ENCODE assay signal across 1 cellular context in the genomic region with DNA sequence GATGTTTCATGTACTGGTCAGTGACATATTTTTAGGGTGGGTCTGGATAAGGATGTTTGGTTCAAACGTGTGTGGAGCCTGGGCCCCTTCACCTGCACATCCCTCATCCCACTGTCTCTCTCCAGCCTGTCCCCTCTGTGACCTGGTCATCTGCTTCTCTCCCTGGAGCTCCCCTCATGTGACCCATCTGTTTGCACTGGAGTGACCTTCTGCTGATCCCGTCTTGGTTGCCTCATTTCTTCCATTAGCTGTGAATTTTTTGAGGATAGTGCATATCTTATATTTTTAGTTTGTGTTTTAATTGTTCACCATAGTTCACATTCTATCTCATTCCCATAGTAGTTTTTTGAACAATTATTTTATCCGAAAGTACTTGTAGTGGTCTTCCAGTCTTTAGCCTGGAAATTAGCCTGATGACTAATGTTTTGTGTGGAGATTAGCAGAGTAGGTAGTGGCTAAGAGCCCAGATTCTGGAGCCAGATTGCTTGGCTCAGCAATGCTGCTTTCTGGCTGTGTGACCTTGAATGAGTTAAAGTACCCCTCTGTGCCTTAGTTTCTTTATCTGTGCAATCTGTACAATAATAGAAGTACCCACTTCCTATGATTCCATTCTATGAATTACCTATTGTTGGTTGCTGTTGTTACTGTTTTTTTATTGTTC.
TF ChIP-seq lines count a peak whose summit lies in the region.

No MANE protein-coding gene starts in this region.

TF ChIP-seq in HepG2, 621 proteins besides CTCF, POLR2A, EP300 and RAD21 (continued from another document and continues in another):
- TF ChIP-seq ZNF142 (CRISPR knock-in tag; IDR thresholded peaks at IDR 0.05): no peak
- no peak for TF ChIP-seq ASH2L (IDR thresholded peaks at IDR 0.05; ENCODE audit: insufficient read length, low read depth, low read length)
- TF ChIP-seq, protein P1, sequence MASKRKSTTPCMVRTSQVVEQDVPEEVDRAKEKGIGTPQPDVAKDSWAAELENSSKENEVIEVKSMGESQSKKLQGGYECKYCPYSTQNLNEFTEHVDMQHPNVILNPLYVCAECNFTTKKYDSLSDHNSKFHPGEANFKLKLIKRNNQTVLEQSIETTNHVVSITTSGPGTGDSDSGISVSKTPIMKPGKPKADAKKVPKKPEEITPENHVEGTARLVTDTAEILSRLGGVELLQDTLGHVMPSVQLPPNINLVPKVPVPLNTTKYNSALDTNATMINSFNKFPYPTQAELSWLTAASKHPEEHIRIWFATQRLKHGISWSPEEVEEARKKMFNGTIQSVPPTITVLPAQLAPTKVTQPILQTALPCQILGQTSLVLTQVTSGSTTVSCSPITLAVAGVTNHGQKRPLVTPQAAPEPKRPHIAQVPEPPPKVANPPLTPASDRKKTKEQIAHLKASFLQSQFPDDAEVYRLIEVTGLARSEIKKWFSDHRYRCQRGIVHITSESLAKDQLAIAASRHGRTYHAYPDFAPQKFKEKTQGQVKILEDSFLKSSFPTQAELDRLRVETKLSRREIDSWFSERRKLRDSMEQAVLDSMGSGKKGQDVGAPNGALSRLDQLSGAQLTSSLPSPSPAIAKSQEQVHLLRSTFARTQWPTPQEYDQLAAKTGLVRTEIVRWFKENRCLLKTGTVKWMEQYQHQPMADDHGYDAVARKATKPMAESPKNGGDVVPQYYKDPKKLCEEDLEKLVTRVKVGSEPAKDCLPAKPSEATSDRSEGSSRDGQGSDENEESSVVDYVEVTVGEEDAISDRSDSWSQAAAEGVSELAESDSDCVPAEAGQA (IDR thresholded peaks at IDR 0.05; ENCODE audit: low read depth): no peak
- TF ChIP-seq, protein P1 (CRISPR knock-in tag; IDR thresholded peaks at IDR 0.05; ENCODE audit: borderline replicate concordance): no peak
- no peak for TF ChIP-seq GTF3A (CRISPR knock-in tag; conservative IDR thresholded peaks at IDR 0.05)
- TF ChIP-seq, protein P2, sequence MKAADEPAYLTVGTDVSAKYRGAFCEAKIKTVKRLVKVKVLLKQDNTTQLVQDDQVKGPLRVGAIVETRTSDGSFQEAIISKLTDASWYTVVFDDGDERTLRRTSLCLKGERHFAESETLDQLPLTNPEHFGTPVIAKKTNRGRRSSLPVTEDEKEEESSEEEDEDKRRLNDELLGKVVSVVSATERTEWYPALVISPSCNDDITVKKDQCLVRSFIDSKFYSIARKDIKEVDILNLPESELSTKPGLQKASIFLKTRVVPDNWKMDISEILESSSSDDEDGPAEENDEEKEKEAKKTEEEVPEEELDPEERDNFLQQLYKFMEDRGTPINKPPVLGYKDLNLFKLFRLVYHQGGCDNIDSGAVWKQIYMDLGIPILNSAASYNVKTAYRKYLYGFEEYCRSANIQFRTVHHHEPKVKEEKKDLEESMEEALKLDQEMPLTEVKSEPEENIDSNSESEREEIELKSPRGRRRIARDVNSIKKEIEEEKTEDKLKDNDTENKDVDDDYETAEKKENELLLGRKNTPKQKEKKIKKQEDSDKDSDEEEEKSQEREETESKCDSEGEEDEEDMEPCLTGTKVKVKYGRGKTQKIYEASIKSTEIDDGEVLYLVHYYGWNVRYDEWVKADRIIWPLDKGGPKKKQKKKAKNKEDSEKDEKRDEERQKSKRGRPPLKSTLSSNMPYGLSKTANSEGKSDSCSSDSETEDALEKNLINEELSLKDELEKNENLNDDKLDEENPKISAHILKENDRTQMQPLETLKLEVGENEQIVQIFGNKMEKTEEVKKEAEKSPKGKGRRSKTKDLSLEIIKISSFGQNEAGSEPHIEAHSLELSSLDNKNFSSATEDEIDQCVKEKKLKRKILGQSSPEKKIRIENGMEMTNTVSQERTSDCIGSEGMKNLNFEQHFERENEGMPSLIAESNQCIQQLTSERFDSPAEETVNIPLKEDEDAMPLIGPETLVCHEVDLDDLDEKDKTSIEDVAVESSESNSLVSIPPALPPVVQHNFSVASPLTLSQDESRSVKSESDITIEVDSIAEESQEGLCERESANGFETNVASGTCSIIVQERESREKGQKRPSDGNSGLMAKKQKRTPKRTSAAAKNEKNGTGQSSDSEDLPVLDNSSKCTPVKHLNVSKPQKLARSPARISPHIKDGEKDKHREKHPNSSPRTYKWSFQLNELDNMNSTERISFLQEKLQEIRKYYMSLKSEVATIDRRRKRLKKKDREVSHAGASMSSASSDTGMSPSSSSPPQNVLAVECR (CRISPR knock-in tag; IDR thresholded peaks at IDR 0.05; ENCODE audit: borderline replicate concordance): no peak
- no peak for TF ChIP-seq SALL1 (CRISPR knock-in tag; IDR thresholded peaks at IDR 0.05)
- no peak for TF ChIP-seq NR1H2 (CRISPR knock-in tag; IDR thresholded peaks at IDR 0.05; ENCODE audit: borderline replicate concordance, low read depth)
- no peak for TF ChIP-seq CC2D1A (CRISPR knock-in tag; IDR thresholded peaks at IDR 0.05)
- TF ChIP-seq ZNF512B (CRISPR knock-in tag; IDR thresholded peaks at IDR 0.05; ENCODE audit: borderline replicate concordance): no peak
- TF ChIP-seq, protein P3, sequence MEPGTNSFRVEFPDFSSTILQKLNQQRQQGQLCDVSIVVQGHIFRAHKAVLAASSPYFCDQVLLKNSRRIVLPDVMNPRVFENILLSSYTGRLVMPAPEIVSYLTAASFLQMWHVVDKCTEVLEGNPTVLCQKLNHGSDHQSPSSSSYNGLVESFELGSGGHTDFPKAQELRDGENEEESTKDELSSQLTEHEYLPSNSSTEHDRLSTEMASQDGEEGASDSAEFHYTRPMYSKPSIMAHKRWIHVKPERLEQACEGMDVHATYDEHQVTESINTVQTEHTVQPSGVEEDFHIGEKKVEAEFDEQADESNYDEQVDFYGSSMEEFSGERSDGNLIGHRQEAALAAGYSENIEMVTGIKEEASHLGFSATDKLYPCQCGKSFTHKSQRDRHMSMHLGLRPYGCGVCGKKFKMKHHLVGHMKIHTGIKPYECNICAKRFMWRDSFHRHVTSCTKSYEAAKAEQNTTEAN (CRISPR knock-in tag; conservative IDR thresholded peaks at IDR 0.05): no peak
- TF ChIP-seq ZNF720 (CRISPR knock-in tag; IDR thresholded peaks at IDR 0.05): no peak
- no peak for TF ChIP-seq ZMAT3 (CRISPR knock-in tag; conservative IDR thresholded peaks at IDR 0.05)
- TF ChIP-seq DMAP1 (CRISPR knock-in tag; IDR thresholded peaks at IDR 0.05): no peak
- TF ChIP-seq ZNF782 (CRISPR knock-in tag; IDR thresholded peaks at IDR 0.05; ENCODE audit: borderline replicate concordance): no peak
- no peak for TF ChIP-seq ZNF776 (CRISPR knock-in tag; IDR thresholded peaks at IDR 0.05)
- TF ChIP-seq ZNF121 (CRISPR knock-in tag; IDR thresholded peaks at IDR 0.05): no peak
- no peak for TF ChIP-seq SNAI1 (CRISPR knock-in tag; IDR thresholded peaks at IDR 0.05; ENCODE audit: borderline replicate concordance)
- no peak for TF ChIP-seq SMAD1 (CRISPR knock-in tag; IDR thresholded peaks at IDR 0.05; ENCODE audit: borderline replicate concordance, low read depth)
- TF ChIP-seq MTF2 (CRISPR knock-in tag; IDR thresholded peaks at IDR 0.05; ENCODE audit: borderline replicate concordance): no peak
- TF ChIP-seq DDIT3 (CRISPR knock-in tag; IDR thresholded peaks at IDR 0.05): no peak
- TF ChIP-seq, protein P4, sequence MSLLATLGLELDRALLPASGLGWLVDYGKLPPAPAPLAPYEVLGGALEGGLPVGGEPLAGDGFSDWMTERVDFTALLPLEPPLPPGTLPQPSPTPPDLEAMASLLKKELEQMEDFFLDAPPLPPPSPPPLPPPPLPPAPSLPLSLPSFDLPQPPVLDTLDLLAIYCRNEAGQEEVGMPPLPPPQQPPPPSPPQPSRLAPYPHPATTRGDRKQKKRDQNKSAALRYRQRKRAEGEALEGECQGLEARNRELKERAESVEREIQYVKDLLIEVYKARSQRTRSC (CRISPR knock-in tag; IDR thresholded peaks at IDR 0.05; ENCODE audit: low read depth): no peak
- TF ChIP-seq, protein P5, sequence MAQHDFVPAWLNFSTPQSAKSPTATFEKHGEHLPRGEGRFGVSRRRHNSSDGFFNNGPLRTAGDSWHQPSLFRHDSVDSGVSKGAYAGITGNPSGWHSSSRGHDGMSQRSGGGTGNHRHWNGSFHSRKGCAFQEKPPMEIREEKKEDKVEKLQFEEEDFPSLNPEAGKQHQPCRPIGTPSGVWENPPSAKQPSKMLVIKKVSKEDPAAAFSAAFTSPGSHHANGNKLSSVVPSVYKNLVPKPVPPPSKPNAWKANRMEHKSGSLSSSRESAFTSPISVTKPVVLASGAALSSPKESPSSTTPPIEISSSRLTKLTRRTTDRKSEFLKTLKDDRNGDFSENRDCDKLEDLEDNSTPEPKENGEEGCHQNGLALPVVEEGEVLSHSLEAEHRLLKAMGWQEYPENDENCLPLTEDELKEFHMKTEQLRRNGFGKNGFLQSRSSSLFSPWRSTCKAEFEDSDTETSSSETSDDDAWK (CRISPR knock-in tag; IDR thresholded peaks at IDR 0.05): no peak
- no peak for TF ChIP-seq ZNF230 (CRISPR knock-in tag; IDR thresholded peaks at IDR 0.05)
- TF ChIP-seq RFX3 (CRISPR knock-in tag; IDR thresholded peaks at IDR 0.05): no peak
- TF ChIP-seq ZNF549 (CRISPR knock-in tag; IDR thresholded peaks at IDR 0.05): no peak
- TF ChIP-seq ATF7 (IDR thresholded peaks at IDR 0.05): no peak
- no peak for TF ChIP-seq ATF7 (CRISPR knock-in tag; IDR thresholded peaks at IDR 0.05)
- TF ChIP-seq MXD3 (CRISPR knock-in tag; IDR thresholded peaks at IDR 0.05): no peak
- TF ChIP-seq KAT2B (IDR thresholded peaks at IDR 0.05; ENCODE audit: borderline replicate concordance, low read depth, low read length): no peak
- no peak for TF ChIP-seq AKAP8 (CRISPR knock-in tag; IDR thresholded peaks at IDR 0.05)
